27 cellular contexts compared by ENCODE assay signal in the genomic region with DNA sequence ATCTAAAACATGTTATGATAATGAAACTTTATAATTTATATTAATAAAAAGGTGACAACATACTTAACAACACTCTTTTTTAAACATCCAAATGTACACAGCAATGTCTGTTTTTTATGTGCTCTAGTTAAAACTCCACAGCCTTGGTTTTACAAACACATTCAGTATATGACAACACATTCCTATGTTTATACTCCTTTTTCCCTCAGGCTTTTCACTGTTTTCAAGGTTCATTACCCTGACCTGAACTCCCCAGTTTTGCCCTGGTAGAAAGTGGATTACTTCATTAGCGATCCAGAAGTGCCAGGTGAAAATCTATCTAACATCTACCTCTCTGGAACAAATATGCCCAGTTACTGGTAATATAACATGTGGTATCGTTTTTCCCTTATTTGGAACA.
"Had no signal": no experiment of that assay in that cellular context is flagged by ENCODE, and none has a peak within 500 bp of the region (broad histone marks: within the 10 kb centered on the region; RNA-seq: fewer than 3 reads in every experiment).

No MANE protein-coding gene starts in this region.

- H3K4me3 Mint-ChIP-seq: activated CD4-positive, alpha-beta memory T cell treated with anti-CD3 and anti-CD28 coated beads, Interleukin-2, amount 10 ng/mL, durations not matched to agents 7 days and 5 days; activated CD4-positive, alpha-beta T cell treated with anti-CD3 and anti-CD28 coated beads, Interleukin-2, amount 10 ng/mL, durations not matched to agents 7 days and 5 days; activated T-cell treated with anti-CD3 and anti-CD28 coated beads, Interleukin-2, amount 50 U/mL, for 4 hours; activated T-helper 17 cell treated with anti-CD3 and anti-CD28 coated beads, Interleukin-2, amount 50 U/mL, for 72 hours; dendritic cell treated with granulocyte-macrophage colony-stimulating factor and Interleukin-4, amounts not matched to agents 40 ng/mL and 50 ng/mL, for 4 days; endodermal cell; natural killer cell; T-helper 17 cell had no signal

- H3K4me1 ChIP-seq: breast epithelium, gastrocnemius medialis had no signal

- H3K27me3 Mint-ChIP-seq: activated CD4-positive, alpha-beta memory T cell treated with anti-CD3 and anti-CD28 coated beads, Interleukin-2, amount 10 ng/mL, durations not matched to agents 7 days and 5 days; dendritic cell treated with granulocyte-macrophage colony-stimulating factor and Interleukin-4, amounts not matched to agents 40 ng/mL and 50 ng/mL, for 4 days; T-helper 17 cell had no signal

- H3K27ac Mint-ChIP-seq: activated CD4-positive, alpha-beta memory T cell treated with anti-CD3 and anti-CD28 coated beads, Interleukin-2, amount 10 ng/mL, durations not matched to agents 7 days and 5 days; activated CD4-positive, alpha-beta T cell treated with anti-CD3 and anti-CD28 coated beads, Interleukin-2, amount 10 ng/mL, durations not matched to agents 7 days and 5 days; activated T-helper 17 cell treated with anti-CD3 and anti-CD28 coated beads, Interleukin-2, amount 50 U/mL, for 72 hours; dendritic cell treated with granulocyte-macrophage colony-stimulating factor and Interleukin-4, amounts not matched to agents 40 ng/mL and 50 ng/mL, for 4 days; endodermal cell; natural killer cell; T-helper 17 cell had no signal

- H3K4me1 Mint-ChIP-seq: activated CD4-positive, alpha-beta memory T cell treated with anti-CD3 and anti-CD28 coated beads, Interleukin-2, amount 10 ng/mL, durations not matched to agents 7 days and 5 days; activated CD4-positive, alpha-beta T cell treated with anti-CD3 and anti-CD28 coated beads, Interleukin-2, amount 10 ng/mL, durations not matched to agents 7 days and 5 days; activated T-helper 17 cell treated with anti-CD3 and anti-CD28 coated beads, Interleukin-2, amount 50 U/mL, for 72 hours; natural killer cell; T-helper 17 cell had no signal

- H3K27ac ChIP-seq: epithelial cell of prostate, gastrocnemius medialis, lower lobe of right lung, thoracic aorta had no signal

- H3K4me3 ChIP-seq: breast epithelium, gastrocnemius medialis, lower lobe of right lung, thoracic aorta, vagina had no signal

- ATAC-seq: activated T-cell treated with anti-CD3 and anti-CD28 coated beads, Interleukin-2, amount 50 U/mL, for 4 hours; activated T-helper 17 cell treated with anti-CD3 and anti-CD28 coated beads, Interleukin-2, amount 50 U/mL, for 72 hours; gastrocnemius medialis; left lobe of liver; lower lobe of right lung; natural killer cell; stimulated activated naive CD8-positive, alpha-beta T cell treated with anti-CD3 and anti-CD28 coated beads, Interleukin-15, Interleukin-2, amounts not matched to agents 100 U/mL and 50 U/mL, for 24 hours; T-helper 17 cell had no signal

- DNase-seq: activated CD4-positive, alpha-beta memory T cell treated with anti-CD3 and anti-CD28 coated beads, Interleukin-2, amount 10 ng/mL, durations not matched to agents 7 days and 5 days; activated CD4-positive, alpha-beta T cell treated with anti-CD3 and anti-CD28 coated beads for 1 hour; activated CD4-positive, alpha-beta T cell treated with anti-CD3 and anti-CD28 coated beads, Interleukin-2, amount 10 ng/mL, durations not matched to agents 7 days and 5 days; activated gamma-delta T cell treated with Interleukin-2 at 50 U/mL for 16 hours; activated naive CD4-positive, alpha-beta T cell treated with anti-CD3 and anti-CD28 coated beads, Interleukin-2, amount 50 U/mL, for 16 hours; activated T-cell treated with anti-CD3 and anti-CD28 coated beads, Interleukin-2, amount 50 U/mL, for 4 hours; amygdala; central memory CD4-positive, alpha-beta T cell; gastrocnemius medialis; hippocampal formation; lower lobe of right lung; mesendoderm; natural killer cell; posterior cingulate gyrus; stimulated activated CD4-positive, alpha-beta T cell treated with anti-CD3 and anti-CD28 coated beads, Interleukin-2, amount 100 ng/mL, for 48 hours; stimulated activated naive CD8-positive, alpha-beta T cell treated with anti-CD3 and anti-CD28 coated beads, Interleukin-15, Interleukin-2, amounts not matched to agents 100 U/mL and 50 U/mL, for 24 hours; T-helper 17 cell; T1000; trophoblast cell had no signal

- H3K36me3 ChIP-seq: breast epithelium, gastrocnemius medialis, lower lobe of right lung, thoracic aorta, vagina had no signal

- H3K9me3 ChIP-seq: breast epithelium, gastrocnemius medialis, lower lobe of right lung, thoracic aorta, vagina had no signal

- H3K9me3 Mint-ChIP-seq: activated CD4-positive, alpha-beta T cell treated with anti-CD3 and anti-CD28 coated beads, Interleukin-2, amount 10 ng/mL, durations not matched to agents 7 days and 5 days; endodermal cell had no signal

- H3K36me3 Mint-ChIP-seq: natural killer cell had no signal

- H3K27me3 ChIP-seq: breast epithelium, gastrocnemius medialis, vagina had no signal
